In the genomic region with DNA sequence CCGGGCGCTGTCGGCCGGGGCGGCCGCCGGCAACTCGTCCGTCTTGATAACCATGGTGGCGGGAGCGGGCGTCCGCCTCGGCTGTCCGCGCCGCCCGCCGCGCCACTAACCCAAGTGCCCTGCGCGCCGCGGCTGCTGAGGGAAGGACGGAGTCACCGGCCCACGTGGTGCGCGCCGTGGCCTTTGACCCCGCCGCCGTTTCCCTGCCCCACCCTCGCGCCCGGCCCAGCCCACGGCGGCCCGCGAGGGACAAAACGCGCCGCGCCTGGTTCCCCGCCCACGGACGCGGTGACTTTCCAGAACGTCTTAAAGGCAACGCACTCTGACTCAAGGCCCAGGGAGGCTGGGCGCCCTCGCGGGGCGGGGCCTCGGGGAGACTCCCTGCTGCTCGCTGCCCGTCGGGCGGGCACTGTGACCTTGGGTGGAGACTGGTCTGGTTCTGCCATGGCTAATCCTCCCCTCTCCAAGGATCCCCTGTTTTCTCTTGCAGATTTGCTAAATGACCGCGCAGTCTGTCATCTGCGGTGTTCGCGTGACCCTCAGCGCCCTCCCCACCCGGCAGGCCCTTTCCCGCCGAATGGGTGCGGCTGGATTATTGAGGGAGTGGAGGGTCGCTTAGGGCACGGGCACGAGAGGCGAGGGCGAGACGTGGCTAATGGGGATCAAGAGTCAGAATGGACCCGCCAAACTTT, we compare ENCODE assay signal across 8 cellular contexts. TPM values are rescaled to one million over a fixed set of nuclear protein-coding genes. Genes with fewer than 3 reads are reported as not detected.
DNase-seq lines count a peak whose midpoint lies in the region; TF ChIP-seq lines count a peak whose summit lies in the region.

CLUH (minus strand) TSS at position 157 of the 692 bp plus-strand sequence; CDS start at position 54, 103 bp downstream.

- H3K27ac ChIP-seq in neural progenitor cell (no peak within 1 kb of the TSS), stomach smooth muscle (ENCODE audit: low read length) (peak within 1 kb of the TSS; percentile 79)

- H4K20me1 ChIP-seq in neural progenitor cell (ENCODE audit: low read depth), result peaks cover 38% of the 10 kb centered on the region

- H3K4me1 Mint-ChIP-seq in neural progenitor cell, result peaks cover 25% of the 10 kb centered on the region

- no peaks in the 10 kb centered on the region for H3K36me3 Mint-ChIP-seq in neural progenitor cell

- H3K27me3 ChIP-seq in H7 (ENCODE audit: control insufficient read depth, insufficient read depth, low read length) (peaks cover 5% of the 10 kb centered on the region), neural progenitor cell (peaks cover 31% of the 10 kb centered on the region), stomach smooth muscle (ENCODE audit: control insufficient read depth in 1 of 2, insufficient read depth in 2 of 2, low read length in 2 of 2) (no peaks in the 10 kb centered on the region)

- in situ Hi-C loops in G401 (cut with HindIII; ENCODE audit: low sequenced_read_pairs), result no loop called here

- H3K36me3 ChIP-seq in H7 (replicated peaks; ENCODE audit: control insufficient read depth, insufficient read depth, low read length) (no peaks in the 10 kb centered on the region), neural progenitor cell (no peaks in the 10 kb centered on the region), stomach smooth muscle (ENCODE audit: control insufficient read depth in 2 of 2, insufficient read depth in 2 of 2, low read length in 2 of 2) (no peaks in the 10 kb centered on the region)

- H3F3A ChIP-seq in neural progenitor cell (ENCODE audit: low read depth), result peaks cover 15% of the 10 kb centered on the region

- H3K27ac Mint-ChIP-seq in neural progenitor cell, result peak within 1 kb of the TSS; percentile 66

- DNase-seq in G401 (ENCODE audit: low spot score) (peak; percentile 94), H7 (peak; percentile 94), M059J (ENCODE audit: low read depth) (peak; percentile 95), SIG-M5 treated with dmso at 0.1 percent for 504 hours (lab: John Stamatoyannopoulos, UW; ENCODE audit: unreplicated experiment) (peak; percentile 89), activated gamma-delta T cell treated with Interleukin-2 at 50 U/mL for 16 hours (peak; percentile 93), foreskin fibroblast (peak; percentile 99 to 100), neural progenitor cell (ENCODE audit: low spot score) (peak; percentile 86)

- no peak within 1 kb of the TSS for H3K9ac ChIP-seq in neural progenitor cell
- peak within 1 kb of the TSS; percentile 88 to 91 for H3K9ac ChIP-seq in stomach smooth muscle (ENCODE audit: low read length in 2 of 2)

- peak within 1 kb of the TSS; percentile 93 for H3K4me2 ChIP-seq in neural progenitor cell

- no peaks in the 10 kb centered on the region for H3K9me3 Mint-ChIP-seq in neural progenitor cell

- H3K4me1 ChIP-seq in neural progenitor cell (no peaks in the 10 kb centered on the region), stomach smooth muscle (ENCODE audit: control insufficient read depth, insufficient read depth, low read length) (peaks cover 57% of the 10 kb centered on the region)

- H2AFZ ChIP-seq in neural progenitor cell (replicated peaks), result peak within 1 kb of the TSS; percentile 85

- no peaks in the 10 kb centered on the region for H3K9me3 ChIP-seq in neural progenitor cell (ENCODE audit: low read depth)
- no peaks in the 10 kb centered on the region for H3K9me3 ChIP-seq in stomach smooth muscle (ENCODE audit: control insufficient read depth in 2 of 2, low read length in 2 of 2)

- peak within 1 kb of the TSS; percentile 89 for H3K4me3 Mint-ChIP-seq in neural progenitor cell

- peaks cover 38% of the 10 kb centered on the region for H3K79me2 ChIP-seq in neural progenitor cell (ENCODE audit: low read depth)

- TF ChIP-seq CTCF in foreskin fibroblast (IDR thresholded peaks at IDR 0.05; ENCODE audit: low read depth, low read length) (no peak), neural progenitor cell (IDR thresholded peaks at IDR 0.05) (no peak)

- H3K4me3 ChIP-seq in H7 (ENCODE audit: insufficient read depth, low read depth, low read length) (peak within 1 kb of the TSS; percentile 71), foreskin fibroblast (ENCODE audit: low read depth in 1 of 2, low read length in 2 of 2) (peak within 1 kb of the TSS; percentile 48 to 73), neural progenitor cell (peak within 1 kb of the TSS; percentile 66), stomach smooth muscle (ENCODE audit: low read length in 2 of 2) (peak within 1 kb of the TSS; percentile 88 to 96)

- peaks cover 11% of the 10 kb centered on the region for H3K27me3 Mint-ChIP-seq in neural progenitor cell (ENCODE audit: insufficient read depth, low read depth)

RNA-seq across cellular contexts. Expression of gene CLUH, which starts in this region (rescaled TPM):
- 54.1 and 58.1 TPM in 2 replicates for total RNA-seq in G401 (2014; rRNA removed; shearing (Covaris generic))
- 131 and 148 TPM in 2 replicates for total RNA-seq in H7 (2014; rRNA removed; shearing (Covaris generic))
- 12.9 and 21.6 TPM in 2 replicates for total RNA-seq in M059J (2014; rRNA removed; shearing (Covaris generic))
- total RNA-seq in neural progenitor cell (ENCODE audit: low replicate concordance), result 6.8 and 25.3 TPM in 2 replicates
